11 cellular contexts compared by ENCODE assay signal in genomic region chr13:98517576-98518310, GRCh38. TPM values are rescaled to one million over a fixed set of nuclear protein-coding genes. Genes with fewer than 3 reads are reported as not detected.
DNase-seq lines count a peak whose midpoint lies in the region; ATAC-seq, FAIRE-seq and TF ChIP-seq lines count a peak whose summit lies in the region.
"Had no signal": no experiment of that assay in that cellular context is flagged by ENCODE, and none has a peak within 500 bp of the region (broad histone marks: within the 10 kb centered on the region; RNA-seq: fewer than 3 reads in every experiment).

No MANE protein-coding gene starts in this region.

- in situ Hi-C loops in IMR-90 (cut with MboI; ENCODE audit: low sequenced_read_pairs), result no loop called here

- POLR2A ChIA-PET in CD4-positive, alpha-beta T cell (lab: Charles Lee), result interaction anchor here (1.8 kb wide), 1 partner anchor 58 kb away, joined by 6 read pairs; no protein-coding TSS in a partner anchor
- POLR2A ChIA-PET in IMR-90 (lab: Charles Lee; ENCODE audit: unreplicated experiment) (no interaction called here), GM10248 (lab: Yijun Ruan, JAX) (no interaction called here)

- H3K4ac ChIP-seq in IMR-90 (ENCODE audit: low read depth, low read length), result no peak overlapping the region

- dilution Hi-C loops in IMR-90 (cut with HindIII; ENCODE audit: low sequenced_read_pairs, unreplicated experiment), result no loop called here

- H3K4me3 Mint-ChIP-seq in CD4-positive, alpha-beta T cell, result peak overlapping the region; percentile 30
- no peak overlapping the region for H3K4me3 Mint-ChIP-seq in dendritic cell treated with granulocyte-macrophage colony-stimulating factor and Interleukin-4, amounts not matched to agents 40 ng/mL and 50 ng/mL, for 4 days
- H3K4me3 Mint-ChIP-seq: neural crest cell had no signal

- H3K4me3 ChIP-seq in IMR-90 (ENCODE audit: insufficient read depth, low read depth, low read length) (no peak overlapping the region), pancreas (no peak overlapping the region), upper lobe of left lung (no peak overlapping the region)
- H3K4me3 ChIP-seq: PC-9 had no signal

- TF ChIP-seq EP300 in upper lobe of left lung (IDR thresholded peaks at IDR 0.05), result no peak

- H2BK20ac ChIP-seq in IMR-90 (ENCODE audit: low read depth, low read length), result no peak overlapping the region

- H3K9ac ChIP-seq in IMR-90 (ENCODE audit: low read depth, low read length), result no peak overlapping the region

- H2BK120ac ChIP-seq in IMR-90 (ENCODE audit: low read depth, low read length), result no peak overlapping the region

- no peak for TF ChIP-seq CTCF in CD4-positive, alpha-beta T cell (IDR thresholded peaks at IDR 0.05)
- TF ChIP-seq CTCF in IMR-90 (conservative IDR thresholded peaks at IDR 0.05; ENCODE audit: low read depth, low read length), result no peak
- TF ChIP-seq CTCF in pancreas (IDR thresholded peaks at IDR 0.05), result no peak
- TF ChIP-seq CTCF in GM10248 (IDR thresholded peaks at IDR 0.05; ENCODE audit: control extremely low read depth, extremely low read depth, low read depth, missing control alignments), result no peak
- TF ChIP-seq CTCF in upper lobe of left lung (IDR thresholded peaks at IDR 0.05), result no peak

- H3K18ac ChIP-seq in IMR-90 (ENCODE audit: low read depth, low read length), result no peak overlapping the region

- H4K20me1 ChIP-seq in IMR-90 (ENCODE audit: insufficient read depth, low read length), result peaks cover 41% of the 10 kb centered on the region

- no peak overlapping the region for H3K23ac ChIP-seq in IMR-90 (ENCODE audit: low read depth, low read length)

- 93% methylated on average over 3 of the region's 6 CpGs; no CpG with 5 or more reads in 1 of the 2 experiments for WGBS in IMR-90 (ENCODE audit: extremely low coverage in 2 of 2, insufficient read length in 1 of 2), 2 experiments
- WGBS in pancreas, 2 donors, result 89 to 96% methylated on average over 6 of the region's 6 CpGs
- 78 to 84% methylated on average over 6 of the region's 6 CpGs for WGBS in upper lobe of left lung, 2 donors

- no peak overlapping the region for H4K5ac ChIP-seq in IMR-90 (ENCODE audit: low read depth, low read length)

- TF ChIP-seq POLR2A in IMR-90 (IDR thresholded peaks at IDR 0.05; ENCODE audit: low read depth, low read length) (no peak), upper lobe of left lung (IDR thresholded peaks at IDR 0.05) (no peak)

- no peaks in the 10 kb centered on the region for H3K9me3 ChIP-seq in CD4-positive, alpha-beta T cell (ENCODE audit: control insufficient read depth, low read length)
- no peaks in the 10 kb centered on the region for H3K9me3 ChIP-seq in IMR-90 (ENCODE audit: control insufficient read depth, insufficient read depth, low read length)
- no peaks in the 10 kb centered on the region for H3K9me3 ChIP-seq in pancreas
- no peaks in the 10 kb centered on the region for H3K9me3 ChIP-seq in upper lobe of left lung

- H4K8ac ChIP-seq in IMR-90 (ENCODE audit: low read depth in 2 of 2, low read length in 2 of 2), result no peak overlapping the region

- no peak for TF ChIP-seq RAD21 in IMR-90 (IDR thresholded peaks at IDR 0.05; ENCODE audit: low read length)

- no peak overlapping the region for H2AK9ac ChIP-seq in IMR-90 (replicated peaks; ENCODE audit: low read depth, low read length, poor library complexity)

- H3K36me3 ChIP-seq in IMR-90 (ENCODE audit: control insufficient read depth, insufficient read depth, low read length) (peaks cover 12% of the 10 kb centered on the region), pancreas (no peaks in the 10 kb centered on the region), upper lobe of left lung (peaks cover 0 to 17% (median 2%) of the 10 kb centered on the region in 4 donors)

- no peak overlapping the region for H2AFZ ChIP-seq in IMR-90 (replicated peaks; ENCODE audit: low read length, poor library complexity)
- H2AFZ ChIP-seq: PC-9 had no signal

- H3K9me3 Mint-ChIP-seq in CD4-positive, alpha-beta T cell, result no peaks in the 10 kb centered on the region
- H3K9me3 Mint-ChIP-seq in dendritic cell treated with granulocyte-macrophage colony-stimulating factor and Interleukin-4, amounts not matched to agents 40 ng/mL and 50 ng/mL, for 4 days, result no peaks in the 10 kb centered on the region
- H3K9me3 Mint-ChIP-seq: neural crest cell had no signal

- CTCF ChIA-PET in CD4-positive, alpha-beta T cell (lab: Charles Lee), result interaction anchor here (1.0 kb wide), 1 partner anchor 9 kb away, joined by 3 read pairs; no protein-coding TSS in a partner anchor
- CTCF ChIA-PET in IMR-90 (lab: Yijun Ruan, JAX) (no interaction called here), GM10248 (lab: Yijun Ruan, JAX) (interaction anchor here (1.0 to 2.6 kb wide), 3 partner anchors 13 to 72 kb away, joined by 3 to 10 read pairs (median 3); no protein-coding TSS in a partner anchor)

- H3K4me1 ChIP-seq in IMR-90 (ENCODE audit: control insufficient read depth, insufficient read depth, low read length) (peaks cover 15% of the 10 kb centered on the region), pancreas (peaks cover 0 to 10% (median 3%) of the 10 kb centered on the region in 3 donors), upper lobe of left lung (peaks cover 15 to 33% (median 18%) of the 10 kb centered on the region in 4 donors)

- H3K36me3 Mint-ChIP-seq in CD4-positive, alpha-beta T cell (ENCODE audit: low read depth), result peaks cover 64% of the 10 kb centered on the region
- peaks cover 46% of the 10 kb centered on the region for H3K36me3 Mint-ChIP-seq in dendritic cell treated with granulocyte-macrophage colony-stimulating factor and Interleukin-4, amounts not matched to agents 40 ng/mL and 50 ng/mL, for 4 days (ENCODE audit: low read depth)

- H3K4me2 ChIP-seq in IMR-90 (ENCODE audit: low read depth, low read length), result no peak overlapping the region
- H3K4me2 ChIP-seq: PC-9 had no signal

- no peak for FAIRE-seq in pancreas (lab: Jason Lieb, UNC)

- BruUV-seq in IMR-90 (replicated peaks; lab: Mats Ljungman, UMichigan), result TSS peak; percentile 10

- intact Hi-C loops in CD4-positive, alpha-beta T cell (cut with DNase I, micrococcal nuclease), result no loop called here
- intact Hi-C loops in IMR-90 (cut with micrococcal nuclease), result no loop called here
- intact Hi-C loops in dendritic cell treated with granulocyte-macrophage colony-stimulating factor and Interleukin-4, amounts not matched to agents 40 ng/mL and 50 ng/mL, for 4 days (cut with micrococcal nuclease), result loop anchor here (5.0 to 10.0 kb wide), 2 partner anchors 35 to 137 kb away; no protein-coding TSS in a partner anchor
- intact Hi-C loops in pancreas (cut with DNase I), result no loop called here

- no peak overlapping the region for H2BK5ac ChIP-seq in IMR-90 (ENCODE audit: low read depth, low read length, poor library complexity, severe bottlenecking)

- H3K27ac ChIP-seq in CD4-positive, alpha-beta T cell (ENCODE audit: low read depth, low read length), result no peak overlapping the region
- H3K27ac ChIP-seq in IMR-90 (ENCODE audit: insufficient read depth, low read length), result no peak overlapping the region
- H3K27ac ChIP-seq in pancreas, result no peak overlapping the region
- no peak overlapping the region for H3K27ac ChIP-seq in upper lobe of left lung
- no peak overlapping the region for H3K27ac ChIP-seq in caudate nucleus (ENCODE audit: low read depth, low read length)
- H3K27ac ChIP-seq: C4-2B had no signal

- H3K27me3 ChIP-seq in CD4-positive, alpha-beta T cell (ENCODE audit: control insufficient read depth, insufficient read depth, low read length), result no peaks in the 10 kb centered on the region
- H3K27me3 ChIP-seq in IMR-90 (ENCODE audit: control insufficient read depth, insufficient read depth, low read length) (no peaks in the 10 kb centered on the region), pancreas (no peaks in the 10 kb centered on the region), upper lobe of left lung (no peaks in the 10 kb centered on the region)

- peak in 2 of 10 experiments; percentile 21 to 31 for DNase-seq in CD4-positive, alpha-beta T cell
- no peak for DNase-seq in IMR-90
- DNase-seq in pancreas, result no peak
- no peak for DNase-seq in GM10248 (ENCODE audit: extremely low spot score)
- no peak for DNase-seq in upper lobe of left lung
- DNase-seq in caudate nucleus (lab: John Stamatoyannopoulos, UW), result no peak
- DNase-seq: PC-9 had no signal

- H3K27me3 Mint-ChIP-seq in CD4-positive, alpha-beta T cell, result no peaks in the 10 kb centered on the region
- H3K27me3 Mint-ChIP-seq in dendritic cell treated with granulocyte-macrophage colony-stimulating factor and Interleukin-4, amounts not matched to agents 40 ng/mL and 50 ng/mL, for 4 days, result no peaks in the 10 kb centered on the region

- H3K79me1 ChIP-seq in IMR-90 (ENCODE audit: low read depth in 1 of 2, low read length in 2 of 2), result peaks cover 60 to 89% of the 10 kb centered on the region in 2 experiments

- H4K91ac ChIP-seq in IMR-90 (ENCODE audit: insufficient read depth, low read depth, low read length), result no peak overlapping the region

- H3K9me1 ChIP-seq in IMR-90 (ENCODE audit: insufficient read depth, low read length), result peaks cover 34% of the 10 kb centered on the region

- H2AK5ac ChIP-seq in IMR-90 (ENCODE audit: low read depth, low read length), result no peak overlapping the region

- no peak overlapping the region for H3K56ac ChIP-seq in IMR-90 (ENCODE audit: extremely low read depth, insufficient read depth, low read length)

- peak; percentile 77 for ATAC-seq in CD4-positive, alpha-beta T cell (ENCODE audit: poor library complexity)
- peak; percentile 43 for ATAC-seq in GM19397 (IDR thresholded peaks at IDR 0.05; ENCODE audit: unreplicated experiment)
- ATAC-seq in IMR-90 (ENCODE audit: low read depth), result no peak
- no peak for ATAC-seq in pancreas
- no peak for ATAC-seq in upper lobe of left lung (ENCODE audit: low FRiP score in 2 of 2)

- peaks cover 99% of the 10 kb centered on the region for H3K4me1 Mint-ChIP-seq in CD4-positive, alpha-beta T cell (ENCODE audit: low read depth)
- peaks cover 78% of the 10 kb centered on the region for H3K4me1 Mint-ChIP-seq in dendritic cell treated with granulocyte-macrophage colony-stimulating factor and Interleukin-4, amounts not matched to agents 40 ng/mL and 50 ng/mL, for 4 days (ENCODE audit: low read depth)

- H3K27ac Mint-ChIP-seq in CD4-positive, alpha-beta T cell, result peak overlapping the region; percentile 86
- H3K27ac Mint-ChIP-seq in dendritic cell treated with granulocyte-macrophage colony-stimulating factor and Interleukin-4, amounts not matched to agents 40 ng/mL and 50 ng/mL, for 4 days, result peak overlapping the region; percentile 72

- H3K14ac ChIP-seq in IMR-90 (replicated peaks; ENCODE audit: low read depth, low read length), result no peak overlapping the region

- H2BK15ac ChIP-seq in IMR-90 (ENCODE audit: low read depth, low read length), result no peak overlapping the region

TF ChIP-seq in IMR-90, 13 proteins besides CTCF, POLR2A, EP300 and RAD21 (continues in another document):
- TF ChIP-seq MAZ (IDR thresholded peaks at IDR 0.05; ENCODE audit: borderline replicate concordance, low read depth, low read length), result no peak

RNA-seq across cellular contexts. Expression of gene STK24, which starts 59.2 kb away (rescaled TPM):
- total RNA-seq in CD4-positive, alpha-beta T cell, result 10 to 100 TPM; 82.3 to 85.2 TPM
- 29.2 and 36.1 TPM in 2 replicates for total RNA-seq in IMR-90 (2012; rRNA removed)
- 26.8 and 43.4 TPM in 2 replicates for polyA plus RNA-seq in IMR-90 (2012; rRNA removed)
- polyA plus RNA-seq in IMR-90 (2012; cell fraction: cytosol; rRNA removed), result 18.4 and 23.4 TPM in 2 replicates
- 12.5 and 39.5 TPM in 2 replicates for polyA plus RNA-seq in IMR-90 (2012; cell fraction: nucleus; rRNA removed; ENCODE audit: low replicate concordance)
- total RNA-seq in pancreas, result 10 to 100 TPM; 28.4 to 55.7 (median 39.1) TPM
- polyA plus RNA-seq in pancreas, result 10 to 100 TPM; 15.5 to 32.5 TPM
- 10 to 100 TPM; 51.3 to 89.8 (median 78.6) TPM for total RNA-seq in upper lobe of left lung

Comparison
In these comparisons a context has a peak if more than half of its experiments do, and no peak if none do; other contexts are left out.
1. ATAC-seq: peak in CD4-positive, alpha-beta T cell (single experiment) and GM19397 (single experiment); none in IMR-90 (single experiment), pancreas (0 of 4) and upper lobe of left lung (0 of 2).